ENCODE assay signal across 19 cellular contexts in genomic region chr4:80438016-80438415, GRCh38.
DNase-seq lines count a peak whose midpoint lies in the region; ATAC-seq, FAIRE-seq and TF ChIP-seq lines count a peak whose summit lies in the region.
"Had no signal": no experiment of that assay in that cellular context is flagged by ENCODE, and none has a peak within 500 bp of the region (broad histone marks: within the 10 kb centered on the region; RNA-seq: fewer than 3 reads in every experiment).

No MANE protein-coding gene starts in this region.

- H3K27me3 Mint-ChIP-seq in activated T-cell treated with anti-CD3 and anti-CD28 coated beads, Interleukin-2, amount 50 U/mL, for 72 hours (ENCODE audit: low read depth), result no peaks in the 10 kb centered on the region
- peaks cover 2 to 5% (median 3%) of the 10 kb centered on the region in 3 donors for H3K27me3 Mint-ChIP-seq in immature natural killer cell (ENCODE audit: low read depth in 3 of 3)
- H3K27me3 Mint-ChIP-seq: IgD-negative memory B cell had no signal

- TF ChIP-seq POLR2A in K562 (conservative IDR thresholded peaks at IDR 0.05), result no peak

- peaks cover 11 to 13% of the 10 kb centered on the region in 2 donors for H3K36me3 Mint-ChIP-seq in activated T-cell treated with anti-CD3 and anti-CD28 coated beads, Interleukin-2, amount 50 U/mL, for 72 hours (ENCODE audit: insufficient read depth in 2 of 2)
- peaks cover 20 to 26% (median 26%) of the 10 kb centered on the region in 3 donors for H3K36me3 Mint-ChIP-seq in immature natural killer cell
- no peaks in the 10 kb centered on the region for H3K36me3 Mint-ChIP-seq in stimulated activated effector memory CD8-positive, alpha-beta T cell treated with anti-CD3 and anti-CD28 coated beads, Interleukin-12 subunit alpha, Interleukin-12 subunit beta, amount 100 ng/mL, for 72 hours

- no peak for TF ChIP-seq CTCF in K562 (IDR thresholded peaks at IDR 0.05 in 2 of 3, conservative IDR thresholded peaks at IDR 0.05 in 1 of 3; ENCODE audit: insufficient read depth in 2 of 3, low read depth in 1 of 3, low read length in 3 of 3)

- peaks cover 0 to 7% of the 10 kb centered on the region in 2 experiments; a peak in 1 of 5 replicates for H3K4me1 ChIP-seq in K562 (replicated peaks in 1 of 2; ENCODE audit: control insufficient read depth in 2 of 2, insufficient read depth in 2 of 2, low read length in 2 of 2)
- H3K4me1 ChIP-seq in effector memory CD4-positive, alpha-beta T cell (ENCODE audit: control insufficient read depth, insufficient read depth, low read length, poor library complexity, severe bottlenecking), result peaks cover 10% of the 10 kb centered on the region
- H3K4me1 ChIP-seq: BLaER1 treated with 17β-estradiol and CSF1 and Interleukin-3, amounts not matched to agents 10 nM and 100 nM; Caco-2 had no signal

- H3K27ac Mint-ChIP-seq in activated T-cell treated with anti-CD3 and anti-CD28 coated beads, Interleukin-2, amount 50 U/mL, for 72 hours, result peak overlapping the region; percentile 93
- H3K27ac Mint-ChIP-seq in immature natural killer cell, result peak overlapping the region; percentile 26 to 85 (median 78)
- no peak overlapping the region for H3K27ac Mint-ChIP-seq in stimulated activated effector memory CD8-positive, alpha-beta T cell treated with anti-CD3 and anti-CD28 coated beads, Interleukin-12 subunit alpha, Interleukin-12 subunit beta, amount 100 ng/mL, for 72 hours
- H3K27ac Mint-ChIP-seq: B cell, GM23338, IgD-negative memory B cell had no signal

- H3K9me3 ChIP-seq in K562 (replicated peaks; ENCODE audit: control insufficient read depth, insufficient read depth, low read depth, low read length), result no peaks in the 10 kb centered on the region
- no peaks in the 10 kb centered on the region for H3K9me3 ChIP-seq in effector memory CD4-positive, alpha-beta T cell (ENCODE audit: control insufficient read depth, low read length)
- H3K9me3 ChIP-seq: Caco-2 had no signal

- no peaks in the 10 kb centered on the region for H3K27me3 ChIP-seq in K562 (ENCODE audit: control insufficient read depth in 2 of 2, insufficient read depth in 2 of 2, low read length in 2 of 2)
- H3K27me3 ChIP-seq in effector memory CD4-positive, alpha-beta T cell (replicated peaks; ENCODE audit: control insufficient read depth, insufficient read depth, low read length, poor library complexity, severe bottlenecking), result no peaks in the 10 kb centered on the region
- H3K27me3 ChIP-seq: BLaER1 treated with 17β-estradiol and CSF1 and Interleukin-3, amounts not matched to agents 10 nM and 100 nM had no signal

- no peak for DNase-seq in activated T-cell treated with anti-CD3 and anti-CD28 coated beads, Interleukin-2, amount 50 U/mL, for 72 hours
- DNase-seq in activated T-cell treated with anti-CD3 and anti-CD28 coated beads, Interleukin-2, amount 50 U/mL, for 48 hours, result no peak
- DNase-seq in K562 (ENCODE audit: extremely low read depth in 1 of 4, low spot score in 3 of 4) (no peak), immature natural killer cell (peak; percentile 40 to 50 (median 48))
- DNase-seq in stimulated activated effector memory CD8-positive, alpha-beta T cell treated with anti-CD3 and anti-CD28 coated beads, Interleukin-12 subunit alpha, Interleukin-12 subunit beta, amount 100 ng/mL, for 72 hours (ENCODE audit: low spot score in 2 of 2), result no peak
- no peak for DNase-seq in activated CD4-positive, CD25-positive, alpha-beta regulatory T cell (lab: John Stamatoyannopoulos, UW)
- no peak for DNase-seq in effector memory CD4-positive, alpha-beta T cell
- DNase-seq: Caco-2, HCEC 1CT had no signal

- TF ChIP-seq EP300 in K562 (IDR thresholded peaks at IDR 0.05; ENCODE audit: low read length), result no peak

- H3K27ac ChIP-seq in K562 (ENCODE audit: extremely low read depth, low read depth, low read length), result no peak overlapping the region
- no peak overlapping the region for H3K27ac ChIP-seq in effector memory CD4-positive, alpha-beta T cell (ENCODE audit: insufficient read depth, low read length, poor library complexity, severe bottlenecking)
- H3K27ac ChIP-seq: BLaER1 treated with 17β-estradiol and CSF1 and Interleukin-3, amounts not matched to agents 10 nM and 100 nM had no signal

- H3K4me3 Mint-ChIP-seq in activated T-cell treated with anti-CD3 and anti-CD28 coated beads, Interleukin-2, amount 50 U/mL, for 72 hours, result no peak overlapping the region
- H3K4me3 Mint-ChIP-seq in immature natural killer cell, result peak overlapping the region in 4 of 5 donors; percentile 19 to 59 (median 53)
- no peak overlapping the region for H3K4me3 Mint-ChIP-seq in stimulated activated effector memory CD8-positive, alpha-beta T cell treated with anti-CD3 and anti-CD28 coated beads, Interleukin-12 subunit alpha, Interleukin-12 subunit beta, amount 100 ng/mL, for 72 hours
- H3K4me3 Mint-ChIP-seq: B cell, GM23338, IgD-negative memory B cell had no signal

- H3K36me3 ChIP-seq in K562 (ENCODE audit: control insufficient read depth, insufficient read depth, low read length), result no peaks in the 10 kb centered on the region
- H3K36me3 ChIP-seq in effector memory CD4-positive, alpha-beta T cell (ENCODE audit: control insufficient read depth, insufficient read depth, low read length), result no peaks in the 10 kb centered on the region
- H3K36me3 ChIP-seq: BLaER1 treated with 17β-estradiol and CSF1 and Interleukin-3, amounts not matched to agents 10 nM and 100 nM had no signal

- in situ Hi-C loops in K562 (cut with MboI), result no loop called here

- no peak overlapping the region for H3K4me3 ChIP-seq in K562
- H3K4me3 ChIP-seq in effector memory CD4-positive, alpha-beta T cell (ENCODE audit: insufficient read depth, low read depth, low read length, poor library complexity, severe bottlenecking), result no peak overlapping the region
- H3K4me3 ChIP-seq: BLaER1 treated with 17β-estradiol and CSF1 and Interleukin-3, amounts not matched to agents 10 nM and 100 nM; GM23338 had no signal

- intact Hi-C loops in K562 (cut with micrococcal nuclease), result no loop called here

- POLR2A ChIA-PET in K562 (lab: Yijun Ruan, JAX), result no interaction called here

- no peaks in the 10 kb centered on the region for H3K79me2 ChIP-seq in K562 (ENCODE audit: control insufficient read depth, insufficient read depth, low read length)

- H3K4me1 Mint-ChIP-seq in activated T-cell treated with anti-CD3 and anti-CD28 coated beads, Interleukin-2, amount 50 U/mL, for 72 hours (ENCODE audit: low read depth), result peaks cover 18% of the 10 kb centered on the region
- peaks cover 25 to 50% of the 10 kb centered on the region in 2 donors for H3K4me1 Mint-ChIP-seq in immature natural killer cell
- peaks cover 33% of the 10 kb centered on the region for H3K4me1 Mint-ChIP-seq in stimulated activated effector memory CD8-positive, alpha-beta T cell treated with anti-CD3 and anti-CD28 coated beads, Interleukin-12 subunit alpha, Interleukin-12 subunit beta, amount 100 ng/mL, for 72 hours
- H3K4me1 Mint-ChIP-seq: B cell, IgD-negative memory B cell had no signal

- H4K20me1 ChIP-seq in K562 (replicated peaks; ENCODE audit: control insufficient read depth, insufficient read depth, low read length), result no peaks in the 10 kb centered on the region
- H4K20me1 ChIP-seq: BLaER1 treated with 17β-estradiol and CSF1 and Interleukin-3, amounts not matched to agents 10 nM and 100 nM had no signal

- no TSS peak for BruUV-seq in K562 (replicated peaks; lab: Mats Ljungman, UMichigan)

- H3K4me2 ChIP-seq in K562 (ENCODE audit: insufficient read depth, low read length), result no peak overlapping the region; the same call in 1 of the 2 replicates
- H3K4me2 ChIP-seq: BLaER1 treated with 17β-estradiol and CSF1 and Interleukin-3, amounts not matched to agents 10 nM and 100 nM; GM23338 had no signal

- no peak for ATAC-seq in activated T-cell treated with anti-CD3 and anti-CD28 coated beads, Interleukin-2, amount 50 U/mL, for 72 hours (replicated peaks in 1 of 2)
- ATAC-seq in K562 (no peak), HG03025 (IDR thresholded peaks at IDR 0.05; ENCODE audit: low FRiP score, unreplicated experiment) (no peak)
- peak; percentile 61 for ATAC-seq in stimulated activated effector memory CD8-positive, alpha-beta T cell treated with anti-CD3 and anti-CD28 coated beads, Interleukin-12 subunit alpha, Interleukin-12 subunit beta, amount 100 ng/mL, for 72 hours
- ATAC-seq: GM23338, HepG2 had no signal

- WGBS in K562 (ENCODE audit: insufficient coverage, low coverage, missing lambda C conversion rate), result 0% methylated on average over 1 of the region's 1 CpG

- FAIRE-seq in K562 (lab: Jason Lieb, UNC), result no peak
- FAIRE-seq: D721Med, GM12891, GM18507, H54, HepG2 had no signal

- no peak overlapping the region for H3K9ac ChIP-seq in K562 (ENCODE audit: insufficient read depth in 1 of 2, low read depth in 2 of 2, low read length in 2 of 2)
- H3K9ac ChIP-seq: BLaER1 treated with 17β-estradiol and CSF1 and Interleukin-3, amounts not matched to agents 10 nM and 100 nM had no signal

- H3K9me3 Mint-ChIP-seq in activated T-cell treated with anti-CD3 and anti-CD28 coated beads, Interleukin-2, amount 50 U/mL, for 72 hours, result peaks cover 4 to 8% of the 10 kb centered on the region in 2 donors
- H3K9me3 Mint-ChIP-seq in immature natural killer cell, result peaks cover 18 to 40% (median 29%) of the 10 kb centered on the region in 6 donors
- H3K9me3 Mint-ChIP-seq in stimulated activated effector memory CD8-positive, alpha-beta T cell treated with anti-CD3 and anti-CD28 coated beads, Interleukin-12 subunit alpha, Interleukin-12 subunit beta, amount 100 ng/mL, for 72 hours, result peaks cover 12% of the 10 kb centered on the region

- TF ChIP-seq RAD21 in K562 (CRISPR knock-in tag; conservative IDR thresholded peaks at IDR 0.05 in 1 of 2, IDR thresholded peaks at IDR 0.05 in 1 of 2), result no peak

- CTCF ChIA-PET in K562 (lab: Yijun Ruan, JAX; ENCODE audit: low intra/inter-chr PET ratio), result no interaction called here

- no peak overlapping the region for H2AFZ ChIP-seq in K562 (ENCODE audit: low read depth, low read length)
- H2AFZ ChIP-seq: GM23338 had no signal

- no peaks in the 10 kb centered on the region for H3K9me1 ChIP-seq in K562 (ENCODE audit: control insufficient read depth, insufficient read depth, low read length)

TF ChIP-seq in K562, 482 proteins besides CTCF, POLR2A, EP300 and RAD21:
- TF ChIP-seq CHCHD3 (CRISPR knock-in tag; IDR thresholded peaks at IDR 0.05) (no peak), ZNF212 (CRISPR knock-in tag; IDR thresholded peaks at IDR 0.05) (0 out of 2 replicates have a peak, but pooled peaks have one; percentile 44), ZNF121 (CRISPR knock-in tag; conservative IDR thresholded peaks at IDR 0.05) (no peak), NFE2 (IDR thresholded peaks at IDR 0.05; ENCODE audit: low read depth) (peak; percentile 65), MAFG (tag; conservative IDR thresholded peaks at IDR 0.05) (0 out of 2 replicates have a peak, but pooled peaks have one; percentile 23)

Comparison
In these comparisons a context has a peak if more than half of its experiments do, and no peak if none do; other contexts are left out.
1. DNase-seq: peak in immature natural killer cell (3 of 3); none in activated T-cell treated with anti-CD3 and anti-CD28 coated beads, Interleukin-2, amount 50 U/mL, for 72 hours (0 of 2), activated T-cell treated with anti-CD3 and anti-CD28 coated beads, Interleukin-2, amount 50 U/mL, for 48 hours (0 of 2), K562 (0 of 4), stimulated activated effector memory CD8-positive, alpha-beta T cell treated with anti-CD3 and anti-CD28 coated beads, Interleukin-12 subunit alpha, Interleukin-12 subunit beta, amount 100 ng/mL, for 72 hours (0 of 2), activated CD4-positive, CD25-positive, alpha-beta regulatory T cell (0 of 4) and effector memory CD4-positive, alpha-beta T cell (0 of 3).
2. H3K4me3 Mint-ChIP-seq: peak in immature natural killer cell (4 of 5); none in activated T-cell treated with anti-CD3 and anti-CD28 coated beads, Interleukin-2, amount 50 U/mL, for 72 hours (0 of 2) and stimulated activated effector memory CD8-positive, alpha-beta T cell treated with anti-CD3 and anti-CD28 coated beads, Interleukin-12 subunit alpha, Interleukin-12 subunit beta, amount 100 ng/mL, for 72 hours (single experiment).